In the genomic region with DNA sequence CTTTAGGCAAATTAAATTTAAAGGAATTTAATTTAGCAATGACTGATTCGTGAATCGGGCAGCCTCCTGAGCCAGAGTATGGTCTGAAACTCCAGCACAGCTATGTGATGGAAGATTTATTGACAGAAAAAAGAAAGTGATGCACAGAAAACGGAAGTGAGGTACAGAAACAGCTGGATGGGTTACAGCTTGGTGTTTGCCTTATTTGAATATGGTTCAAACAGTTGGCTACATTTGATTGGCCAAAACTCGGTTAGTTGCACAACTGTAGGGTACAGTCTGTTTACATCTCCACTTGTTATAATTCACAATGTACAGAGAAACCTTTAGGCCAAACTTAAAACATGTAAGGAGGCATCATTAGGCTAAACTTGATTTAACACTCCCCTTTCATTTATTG, we compare ENCODE assay signal across 31 cellular contexts.
"Had no signal": no experiment of that assay in that cellular context is flagged by ENCODE, and none has a peak within 500 bp of the region (broad histone marks: within the 10 kb centered on the region; RNA-seq: fewer than 3 reads in every experiment).

No MANE protein-coding gene starts in this region.

- H3K4me2 ChIP-seq: neural progenitor cell had no signal

- H3K4me1 Mint-ChIP-seq: mesothelial cell of epicardium, naive B cell, neural progenitor cell had no signal

- ATAC-seq: heart right ventricle; left cardiac atrium; left lung; mucosa of descending colon; natural killer cell treated with Interleukin-12 subunit alpha and Interleukin-12 subunit beta and Interleukin-15 and Interleukin-18, amount 100 ng/mL, for 72 hours; right lobe of liver had no signal

- H3K27ac ChIP-seq: colonic mucosa, esophagus squamous epithelium, heart right ventricle, left lung, neural progenitor cell, parathyroid adenoma, right lobe of liver, stomach, thyroid gland had no signal

- DNase-seq: colonic mucosa; effector CD8-positive, alpha-beta T cell; erythroblast; esophagus squamous epithelium; foreskin melanocyte; glutamatergic neuron; heart right ventricle; hippocampal formation; left cardiac atrium; left lung; mesenchymal stem cell; mucosa of descending colon; naive B cell; right lobe of liver; small intestine; stimulated activated CD4-positive, alpha-beta T cell treated with anti-CD3 and anti-CD28 coated beads, Interleukin-12 subunit alpha, Interleukin-12 subunit beta, amount 100 ng/mL, for 4 hours; stimulated activated CD4-positive, alpha-beta T cell treated with anti-CD3 and anti-CD28 coated beads, Interleukin-1b, Interleukin-23, amount 100 ng/mL, for 48 hours; stimulated activated CD4-positive, alpha-beta T cell treated with anti-CD3 and anti-CD28 coated beads, Interleukin-4, amount 100 ng/mL, for 1 hour; stimulated activated CD8-positive, alpha-beta memory T cell treated with anti-CD3 and anti-CD28 coated beads, Interleukin-4, amount 100 ng/mL, for 48 hours; stimulated activated naive CD4-positive, alpha-beta T cell; stomach; thyroid gland; trophoblast cell had no signal

- H3K27ac Mint-ChIP-seq: dendritic cell treated with granulocyte-macrophage colony-stimulating factor and Interleukin-4, amounts not matched to agents 40 ng/mL and 50 ng/mL, for 4 days; mesothelial cell of epicardium; naive B cell; neural progenitor cell; progenitor cell of endocrine pancreas had no signal

- H3K27me3 Mint-ChIP-seq: dendritic cell treated with granulocyte-macrophage colony-stimulating factor and Interleukin-4, amounts not matched to agents 40 ng/mL and 50 ng/mL, for 4 days; naive B cell; natural killer cell treated with Interleukin-12 subunit alpha and Interleukin-12 subunit beta and Interleukin-15 and Interleukin-18, amount 100 ng/mL, for 72 hours; progenitor cell of endocrine pancreas had no signal

- H3K9me3 ChIP-seq: colonic mucosa, right lobe of liver, thyroid gland had no signal

- H3K36me3 ChIP-seq: colonic mucosa, esophagus squamous epithelium, heart right ventricle, left lung, neural progenitor cell, right lobe of liver, stomach, thyroid gland had no signal

- H3K4me3 Mint-ChIP-seq: dendritic cell treated with granulocyte-macrophage colony-stimulating factor and Interleukin-4, amounts not matched to agents 40 ng/mL and 50 ng/mL, for 4 days; mesothelial cell of epicardium; naive B cell; natural killer cell treated with Interleukin-12 subunit alpha and Interleukin-12 subunit beta and Interleukin-15 and Interleukin-18, amount 100 ng/mL, for 72 hours; neural progenitor cell had no signal

- FAIRE-seq: endometrium, islet of Langerhans, small intestine had no signal

- H3K4me3 ChIP-seq: colonic mucosa, esophagus squamous epithelium, heart right ventricle, left lung, mucosa of descending colon, neural progenitor cell, right lobe of liver, stomach, thyroid gland had no signal

- H3K36me3 Mint-ChIP-seq: naive B cell, neural progenitor cell had no signal

- H3K9ac ChIP-seq: neural progenitor cell, parathyroid adenoma had no signal

- H2AFZ ChIP-seq: neural progenitor cell, parathyroid adenoma had no signal

- H3K4me1 ChIP-seq: colonic mucosa, esophagus squamous epithelium, heart right ventricle, left lung, neural progenitor cell, parathyroid adenoma, right lobe of liver, stomach, thyroid gland had no signal

- H3K27me3 ChIP-seq: colonic mucosa, esophagus squamous epithelium, heart right ventricle, left lung, neural progenitor cell, right lobe of liver, stomach, thyroid gland had no signal

- H3K79me2 ChIP-seq: parathyroid adenoma had no signal
